8 cellular contexts compared by ENCODE assay signal in the genomic region with DNA sequence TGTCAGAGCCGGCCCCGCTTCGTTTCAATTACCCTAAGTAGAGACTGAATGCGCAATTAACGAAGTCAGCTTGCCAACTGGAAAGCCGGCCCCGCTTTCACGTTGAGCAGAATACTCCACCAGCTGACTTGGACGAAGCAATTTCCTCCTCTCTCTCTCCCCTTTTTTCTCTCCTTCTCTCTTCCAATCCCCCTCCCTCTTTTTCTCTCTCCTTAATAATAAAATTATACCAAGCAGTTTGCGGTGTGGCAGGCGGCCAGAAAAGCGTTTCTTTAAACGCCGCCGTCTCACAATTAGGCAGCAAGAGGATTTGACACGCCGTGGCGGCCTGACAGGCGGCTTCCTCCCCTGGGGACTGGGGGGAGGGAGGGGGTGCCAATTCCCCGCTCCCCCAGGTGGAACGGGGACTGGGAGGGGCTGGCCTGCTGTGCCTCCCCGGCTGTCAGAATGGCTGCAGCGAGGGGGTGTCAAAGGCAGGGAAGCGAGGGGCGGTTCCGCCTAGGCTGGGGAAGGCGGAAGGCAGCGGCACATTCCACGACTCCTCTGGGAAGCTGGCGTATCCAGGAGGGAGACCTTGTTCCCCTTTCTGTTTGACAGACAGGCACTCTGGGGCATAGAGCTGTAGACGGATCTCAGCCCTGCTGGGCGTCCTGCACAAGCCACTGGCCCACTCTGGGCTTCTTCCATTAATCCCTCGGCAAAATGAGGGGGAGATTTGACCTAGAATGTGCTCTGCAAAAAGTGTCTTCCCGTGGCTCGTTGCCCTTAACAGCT. TPM values are rescaled to one million over a fixed set of nuclear protein-coding genes. Genes with fewer than 3 reads are reported as not detected.
DNase-seq lines count a peak whose midpoint lies in the region; ATAC-seq, FAIRE-seq and TF ChIP-seq lines count a peak whose summit lies in the region.

No MANE protein-coding gene starts in this region.

- CTCF ChIA-PET in H1 (lab: Charles Lee; ENCODE audit: partially characterized antibody): interaction anchor here (0.8 to 7.5 kb wide), 13 partner anchors 10 to 254 kb away, joined by 3 to 48 read pairs (median 5); no protein-coding TSS in a partner anchor

- TF ChIP-seq POLR2A in H1 (IDR thresholded peaks at IDR 0.05; ENCODE audit: control extremely low read depth in 1 of 2, low read depth in 2 of 2, low read length in 2 of 2) (no peak), tibial nerve (IDR thresholded peaks at IDR 0.05) (no peak)

- H3F3A ChIP-seq in SU-DHL-6 (ENCODE audit: insufficient read depth): peaks cover 18% of the 10 kb centered on the region

- peak; percentile 48 for FAIRE-seq in H1 (lab: Jason Lieb, UNC)

- no peak overlapping the region for H2BK15ac ChIP-seq in H1 (ENCODE audit: low read length)

- no peak overlapping the region for H4K8ac ChIP-seq in H1 (ENCODE audit: extremely low read depth, insufficient read depth, low read length)

- peaks cover 19% of the 10 kb centered on the region; the same call in 1 of the 2 replicates for H3K23me2 ChIP-seq in H1 (ENCODE audit: low read depth, low read length)

- H3K36me3 ChIP-seq in SU-DHL-6 (ENCODE audit: low read length) (no peaks in the 10 kb centered on the region), H1 (ENCODE audit: control insufficient read depth in 2 of 4, insufficient read depth in 4 of 4, low read length in 3 of 4) (no peaks in the 10 kb centered on the region), tibial nerve (no peaks in the 10 kb centered on the region)

- H2BK20ac ChIP-seq in H1 (ENCODE audit: low read length): 0 out of 2 replicates have a peak overlapping the region, but pooled peaks have one; percentile 34

- no peak for TF ChIP-seq RAD21 in H1 (IDR thresholded peaks at IDR 0.05 in 1 of 2, conservative IDR thresholded peaks at IDR 0.05 in 1 of 2; ENCODE audit: low read depth in 2 of 2, low read length in 2 of 2)

- DNase-seq in D341Med (ENCODE audit: low spot score) (peak; percentile 59), HT-29 (ENCODE audit: low spot score) (peak; percentile 61), H1 (ENCODE audit: low read depth in 1 of 2, low spot score in 2 of 2) (no peak), middle frontal gyrus (ENCODE audit: extremely low spot score, low spot score) (peak; percentile 70), tibial nerve (ENCODE audit: low spot score in 2 of 2) (peak in 1 of 2 donors; percentile 43), H4 (ENCODE audit: low spot score) (no peak)

- no peaks in the 10 kb centered on the region for H3K9me3 ChIP-seq in SU-DHL-6 (ENCODE audit: insufficient read depth, low read length)
- no peaks in the 10 kb centered on the region for H3K9me3 ChIP-seq in H1 (ENCODE audit: insufficient read depth in 2 of 2, low read depth in 1 of 2, low read length in 1 of 2)
- no peaks in the 10 kb centered on the region for H3K9me3 ChIP-seq in tibial nerve

- H3K4me3 ChIP-seq in SU-DHL-6 (ENCODE audit: insufficient read depth, low read length, poor library complexity, severe bottlenecking) (peak overlapping the region; percentile 48), H1 (ENCODE audit: extremely low read depth in 1 of 4, insufficient read depth in 2 of 4, low read depth in 3 of 4, low read length in 4 of 4) (peak overlapping the region; percentile 58 to 75 (median 64)), tibial nerve (peak overlapping the region; percentile 29 to 64 (median 47))

- no peak for ATAC-seq in GM19035 (IDR thresholded peaks at IDR 0.05; ENCODE audit: unreplicated experiment)

- peak overlapping the region; percentile 53 for H3K9ac ChIP-seq in SU-DHL-6 (ENCODE audit: low read length)
- H3K9ac ChIP-seq in H1 (replicated peaks in 1 of 4; ENCODE audit: extremely low read depth in 1 of 4, low read depth in 3 of 4, low read length in 3 of 4): no peak overlapping the region

- H3K27me3 ChIP-seq in SU-DHL-6 (ENCODE audit: low read length) (no peaks in the 10 kb centered on the region), H1 (replicated peaks in 1 of 4; ENCODE audit: control insufficient read depth in 3 of 4, extremely low read depth in 1 of 4, insufficient read depth in 3 of 4, low read length in 3 of 4) (peaks cover 0 to 40% (median 13%) of the 10 kb centered on the region in 4 experiments; a peak in 6 of 7 replicates), tibial nerve (no peaks in the 10 kb centered on the region)

- WGBS in H1 (ENCODE audit: extremely low coverage in 1 of 2, insufficient coverage in 1 of 2, insufficient read length in 1 of 2, insufficient replicate concordance in 2 of 2, low coverage in 1 of 2, low lambda C conversion rate in 2 of 2, missing lambda C conversion rate in 1 of 2), 2 experiments: 3% methylated on average over 30 of the region's 35 CpGs; no CpG with 5 or more reads in 1 of the 2 experiments
- WGBS in tibial nerve, 2 donors: 9 to 15% methylated on average over 30 to 35 of the region's 35 CpGs

- no peak overlapping the region for H3K14ac ChIP-seq in H1 (ENCODE audit: insufficient read length)

- no peak overlapping the region for H4K5ac ChIP-seq in H1 (ENCODE audit: insufficient read length, low read depth, low read length)

- no peak overlapping the region for H4K91ac ChIP-seq in H1 (replicated peaks; ENCODE audit: insufficient read length, low read length)

- no peak overlapping the region for H3K4ac ChIP-seq in H1 (replicated peaks; ENCODE audit: insufficient read length, low read depth, low read length)

- no peak overlapping the region for H2AFZ ChIP-seq in SU-DHL-6 (ENCODE audit: low read depth, low read length, severe bottlenecking)
- no peak overlapping the region for H2AFZ ChIP-seq in H1 (ENCODE audit: low read length)

- no peak overlapping the region; the same call in 1 of the 2 replicates for H3K18ac ChIP-seq in H1 (ENCODE audit: extremely low read depth, low read length)

- H3K79me2 ChIP-seq in SU-DHL-6 (ENCODE audit: insufficient read depth, low read length): no peaks in the 10 kb centered on the region
- no peaks in the 10 kb centered on the region for H3K79me2 ChIP-seq in H1 (ENCODE audit: control insufficient read depth in 1 of 2, insufficient read depth in 2 of 2, low read length in 2 of 2)

- H3K9me2 ChIP-seq in SU-DHL-6 (replicated peaks; ENCODE audit: insufficient read depth, low read length): no peaks in the 10 kb centered on the region

- no peak overlapping the region for H3K56ac ChIP-seq in H1 (replicated peaks; ENCODE audit: insufficient read length, low read depth, low read length)

- H3K23ac ChIP-seq in H1 (ENCODE audit: insufficient read length): no peak overlapping the region

- H2BK5ac ChIP-seq in H1 (ENCODE audit: low read depth, low read length): 0 out of 2 replicates have a peak overlapping the region, but pooled peaks have one; percentile 44

- no peak for TF ChIP-seq CTCF in SU-DHL-6 (IDR thresholded peaks at IDR 0.05; ENCODE audit: insufficient read depth, low read length, poor library complexity, severe bottlenecking)
- TF ChIP-seq CTCF in H1 (IDR thresholded peaks at IDR 0.05; ENCODE audit: control extremely low read depth in 1 of 3, insufficient read depth in 1 of 3, low read depth in 1 of 3, low read length in 3 of 3): no peak
- no peak for TF ChIP-seq CTCF in tibial nerve (IDR thresholded peaks at IDR 0.05)

- H3K27ac ChIP-seq in SU-DHL-6 (ENCODE audit: low read depth, low read length) (peak overlapping the region; percentile 84), H1 (ENCODE audit: low read depth, low read length) (no peak overlapping the region), tibial nerve (peak overlapping the region; percentile 48 to 82 (median 70))

- no peak overlapping the region for H2AK5ac ChIP-seq in H1 (ENCODE audit: low read depth, low read length)

- no peaks in the 10 kb centered on the region for H4K20me1 ChIP-seq in SU-DHL-6 (ENCODE audit: low read depth, low read length)
- H4K20me1 ChIP-seq in H1 (replicated peaks in 1 of 2; ENCODE audit: control insufficient read depth in 1 of 2, insufficient read depth in 2 of 2, low read length in 2 of 2): peaks cover 0 to 1% of the 10 kb centered on the region in 2 experiments

- H3K4me1 ChIP-seq in H1 (replicated peaks in 1 of 4; ENCODE audit: control insufficient read depth in 3 of 4, insufficient read depth in 4 of 4, low read length in 3 of 4): peaks cover 20 to 37% (median 27%) of the 10 kb centered on the region in 4 experiments
- H3K4me1 ChIP-seq in tibial nerve: peaks cover 0 to 77% (median 42%) of the 10 kb centered on the region in 4 donors

- H2BK120ac ChIP-seq in H1 (replicated peaks; ENCODE audit: low read depth, low read length): no peak overlapping the region

- no peak for TF ChIP-seq EP300 in H1 (IDR thresholded peaks at IDR 0.05; ENCODE audit: borderline replicate concordance in 1 of 2, low read depth in 2 of 2, low read length in 2 of 2)
- TF ChIP-seq EP300 in tibial nerve (IDR thresholded peaks at IDR 0.05): peak in 1 of 2 donors; percentile 18

- H3K79me1 ChIP-seq in H1 (ENCODE audit: low read depth, low read length): no peaks in the 10 kb centered on the region

- H2BK12ac ChIP-seq in H1 (ENCODE audit: low read depth, low read length): no peak overlapping the region

- POLR2A ChIA-PET in H1 (lab: Charles Lee; ENCODE audit: partially characterized antibody): interaction anchor here (0.7 to 3.5 kb wide), 7 partner anchors 10 to 60 kb away, joined by 3 to 9 read pairs (median 4); a partner anchor contains a TSS

- H3K4me2 ChIP-seq in SU-DHL-6 (ENCODE audit: low read depth, low read length, poor library complexity, severe bottlenecking) (peak overlapping the region; percentile 75), H1 (ENCODE audit: insufficient read depth in 1 of 2, low read depth in 2 of 2, low read length in 2 of 2) (peak overlapping the region; percentile 68 to 90)

TF ChIP-seq in H1, 55 proteins besides CTCF, POLR2A, EP300 and RAD21 (continues in another document):
- TF ChIP-seq ASH2L (IDR thresholded peaks at IDR 0.05; ENCODE audit: low read length) (no peak), HDAC2 (IDR thresholded peaks at IDR 0.05; ENCODE audit: borderline replicate concordance in 1 of 2, low read depth in 2 of 2, low read length in 2 of 2) (peak in 1 of 2 experiments; percentile 42; a peak in 1 of 4 replicates), BCL11A (IDR thresholded peaks at IDR 0.05; ENCODE audit: low read depth in 2 of 2, low read length in 2 of 2) (no peak), SRF (IDR thresholded peaks at IDR 0.05; ENCODE audit: low read depth, low read length) (no peak)

RNA-seq across cellular contexts. Expression of a gene that starts 52.8 kb away (rescaled TPM):
- 296 and 304 TPM in 2 replicates for total RNA-seq in HT-29 (2014; rRNA removed; shearing (Covaris generic))
- 69.9 and 70.8 TPM in 2 replicates for total RNA-seq in H1 (2021; fragmentation: NEBNext Ultra II Directional; extraction: Animal tissue kit (Norgen Biotek cat#: 25700))
- 28.6 and 64.6 TPM in 2 replicates for polyA plus RNA-seq in H1 (2011; rRNA removed)
- polyA plus RNA-seq in H1 (2011; cell fraction: cytosol; rRNA removed): 34.1 TPM
- polyA plus RNA-seq in H1 (2011; cell fraction: nucleus; rRNA removed): 270 TPM
- 45.2 to 64.7 TPM (median 53.7 TPM) in 4 replicates for polyA plus RNA-seq in H1 (2012, experiment 1 of 2)
- polyA plus RNA-seq in H1 (2012, experiment 2 of 2): 36.4 TPM
- polyA plus RNA-seq in H1 (2013, experiment 1 of 2): 88.4 TPM
- polyA plus RNA-seq in H1 (2013, experiment 2 of 2): 76.5 TPM
- 21.0 and 35.5 TPM in 2 replicates for polyA minus RNA-seq in H1 (2011; rRNA and poly(A)+ RNA removed)
- polyA minus RNA-seq in H1 (2011; cell fraction: cytosol; rRNA and poly(A)+ RNA removed): 60.1 TPM
- 90.1 TPM for polyA minus RNA-seq in H1 (2011; cell fraction: nucleus; rRNA and poly(A)+ RNA removed)
- 100 to 1,000 TPM; 115 to 253 (median 191) TPM for total RNA-seq in tibial nerve
- 63.9 and 65.8 TPM in 2 replicates for total RNA-seq in H4 (2014; rRNA removed; shearing (Covaris generic))

Comparison
In these comparisons a context has a peak if more than half of its experiments do, and no peak if none do; other contexts are left out.
1. DNase-seq: peak in D341Med (single experiment), HT-29 (single experiment) and middle frontal gyrus (single experiment); none in H1 (0 of 2) and H4 (single experiment).
2. Peak in every context shown above with its lines, with median percentiles within 50 percentile points of each other: H3K4me3 ChIP-seq.